In the genomic region with DNA sequence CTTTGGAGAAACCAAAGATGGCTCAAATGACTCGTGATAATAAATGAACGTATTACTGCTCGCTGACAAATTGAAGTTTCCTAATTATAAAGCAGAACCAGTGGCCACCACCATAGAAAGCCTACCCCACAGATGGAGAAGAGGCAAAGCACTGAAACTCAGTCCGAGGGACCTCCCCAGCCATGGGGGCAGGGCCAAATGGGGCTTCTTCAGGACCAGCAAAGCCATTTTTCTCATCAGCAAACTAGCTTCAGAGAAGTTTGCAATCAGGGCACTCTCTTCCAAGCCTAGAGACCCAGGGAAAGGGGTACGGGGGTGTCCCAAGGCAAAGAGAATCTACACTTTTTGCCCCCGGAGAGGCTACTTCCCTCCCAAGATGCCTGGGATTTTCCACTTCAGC, we compare ENCODE assay signal across 1 cellular context.
TF ChIP-seq lines count a peak whose summit lies in the region.

No MANE protein-coding gene starts in this region.

TF ChIP-seq in WTC11, 78 proteins besides CTCF, POLR2A, EP300 and RAD21 (continued from another document):
- TF ChIP-seq, protein P1, sequence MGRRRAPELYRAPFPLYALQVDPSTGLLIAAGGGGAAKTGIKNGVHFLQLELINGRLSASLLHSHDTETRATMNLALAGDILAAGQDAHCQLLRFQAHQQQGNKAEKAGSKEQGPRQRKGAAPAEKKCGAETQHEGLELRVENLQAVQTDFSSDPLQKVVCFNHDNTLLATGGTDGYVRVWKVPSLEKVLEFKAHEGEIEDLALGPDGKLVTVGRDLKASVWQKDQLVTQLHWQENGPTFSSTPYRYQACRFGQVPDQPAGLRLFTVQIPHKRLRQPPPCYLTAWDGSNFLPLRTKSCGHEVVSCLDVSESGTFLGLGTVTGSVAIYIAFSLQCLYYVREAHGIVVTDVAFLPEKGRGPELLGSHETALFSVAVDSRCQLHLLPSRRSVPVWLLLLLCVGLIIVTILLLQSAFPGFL (CRISPR knock-in tag; IDR thresholded peaks at IDR 0.05; ENCODE audit: borderline replicate concordance), result no peak
- TF ChIP-seq FOXP1 (CRISPR knock-in tag; IDR thresholded peaks at IDR 0.05; ENCODE audit: borderline replicate concordance) (no peak), FOXK1 (CRISPR knock-in tag; IDR thresholded peaks at IDR 0.05) (no peak)
- TF ChIP-seq, protein P2, sequence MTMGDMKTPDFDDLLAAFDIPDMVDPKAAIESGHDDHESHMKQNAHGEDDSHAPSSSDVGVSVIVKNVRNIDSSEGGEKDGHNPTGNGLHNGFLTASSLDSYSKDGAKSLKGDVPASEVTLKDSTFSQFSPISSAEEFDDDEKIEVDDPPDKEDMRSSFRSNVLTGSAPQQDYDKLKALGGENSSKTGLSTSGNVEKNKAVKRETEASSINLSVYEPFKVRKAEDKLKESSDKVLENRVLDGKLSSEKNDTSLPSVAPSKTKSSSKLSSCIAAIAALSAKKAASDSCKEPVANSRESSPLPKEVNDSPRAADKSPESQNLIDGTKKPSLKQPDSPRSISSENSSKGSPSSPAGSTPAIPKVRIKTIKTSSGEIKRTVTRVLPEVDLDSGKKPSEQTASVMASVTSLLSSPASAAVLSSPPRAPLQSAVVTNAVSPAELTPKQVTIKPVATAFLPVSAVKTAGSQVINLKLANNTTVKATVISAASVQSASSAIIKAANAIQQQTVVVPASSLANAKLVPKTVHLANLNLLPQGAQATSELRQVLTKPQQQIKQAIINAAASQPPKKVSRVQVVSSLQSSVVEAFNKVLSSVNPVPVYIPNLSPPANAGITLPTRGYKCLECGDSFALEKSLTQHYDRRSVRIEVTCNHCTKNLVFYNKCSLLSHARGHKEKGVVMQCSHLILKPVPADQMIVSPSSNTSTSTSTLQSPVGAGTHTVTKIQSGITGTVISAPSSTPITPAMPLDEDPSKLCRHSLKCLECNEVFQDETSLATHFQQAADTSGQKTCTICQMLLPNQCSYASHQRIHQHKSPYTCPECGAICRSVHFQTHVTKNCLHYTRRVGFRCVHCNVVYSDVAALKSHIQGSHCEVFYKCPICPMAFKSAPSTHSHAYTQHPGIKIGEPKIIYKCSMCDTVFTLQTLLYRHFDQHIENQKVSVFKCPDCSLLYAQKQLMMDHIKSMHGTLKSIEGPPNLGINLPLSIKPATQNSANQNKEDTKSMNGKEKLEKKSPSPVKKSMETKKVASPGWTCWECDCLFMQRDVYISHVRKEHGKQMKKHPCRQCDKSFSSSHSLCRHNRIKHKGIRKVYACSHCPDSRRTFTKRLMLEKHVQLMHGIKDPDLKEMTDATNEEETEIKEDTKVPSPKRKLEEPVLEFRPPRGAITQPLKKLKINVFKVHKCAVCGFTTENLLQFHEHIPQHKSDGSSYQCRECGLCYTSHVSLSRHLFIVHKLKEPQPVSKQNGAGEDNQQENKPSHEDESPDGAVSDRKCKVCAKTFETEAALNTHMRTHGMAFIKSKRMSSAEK (CRISPR knock-in tag; IDR thresholded peaks at IDR 0.05; ENCODE audit: borderline replicate concordance), result no peak
- TF ChIP-seq, protein P3, sequence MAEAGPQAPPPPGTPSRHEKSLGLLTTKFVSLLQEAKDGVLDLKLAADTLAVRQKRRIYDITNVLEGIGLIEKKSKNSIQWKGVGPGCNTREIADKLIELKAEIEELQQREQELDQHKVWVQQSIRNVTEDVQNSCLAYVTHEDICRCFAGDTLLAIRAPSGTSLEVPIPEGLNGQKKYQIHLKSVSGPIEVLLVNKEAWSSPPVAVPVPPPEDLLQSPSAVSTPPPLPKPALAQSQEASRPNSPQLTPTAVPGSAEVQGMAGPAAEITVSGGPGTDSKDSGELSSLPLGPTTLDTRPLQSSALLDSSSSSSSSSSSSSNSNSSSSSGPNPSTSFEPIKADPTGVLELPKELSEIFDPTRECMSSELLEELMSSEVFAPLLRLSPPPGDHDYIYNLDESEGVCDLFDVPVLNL (CRISPR knock-in tag; IDR thresholded peaks at IDR 0.05; ENCODE audit: borderline replicate concordance, low read depth), result no peak
- TF ChIP-seq, protein P4, sequence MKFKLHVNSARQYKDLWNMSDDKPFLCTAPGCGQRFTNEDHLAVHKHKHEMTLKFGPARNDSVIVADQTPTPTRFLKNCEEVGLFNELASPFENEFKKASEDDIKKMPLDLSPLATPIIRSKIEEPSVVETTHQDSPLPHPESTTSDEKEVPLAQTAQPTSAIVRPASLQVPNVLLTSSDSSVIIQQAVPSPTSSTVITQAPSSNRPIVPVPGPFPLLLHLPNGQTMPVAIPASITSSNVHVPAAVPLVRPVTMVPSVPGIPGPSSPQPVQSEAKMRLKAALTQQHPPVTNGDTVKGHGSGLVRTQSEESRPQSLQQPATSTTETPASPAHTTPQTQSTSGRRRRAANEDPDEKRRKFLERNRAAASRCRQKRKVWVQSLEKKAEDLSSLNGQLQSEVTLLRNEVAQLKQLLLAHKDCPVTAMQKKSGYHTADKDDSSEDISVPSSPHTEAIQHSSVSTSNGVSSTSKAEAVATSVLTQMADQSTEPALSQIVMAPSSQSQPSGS (CRISPR knock-in tag; IDR thresholded peaks at IDR 0.05; ENCODE audit: borderline replicate concordance, low read depth), result no peak
- TF ChIP-seq, protein P5, sequence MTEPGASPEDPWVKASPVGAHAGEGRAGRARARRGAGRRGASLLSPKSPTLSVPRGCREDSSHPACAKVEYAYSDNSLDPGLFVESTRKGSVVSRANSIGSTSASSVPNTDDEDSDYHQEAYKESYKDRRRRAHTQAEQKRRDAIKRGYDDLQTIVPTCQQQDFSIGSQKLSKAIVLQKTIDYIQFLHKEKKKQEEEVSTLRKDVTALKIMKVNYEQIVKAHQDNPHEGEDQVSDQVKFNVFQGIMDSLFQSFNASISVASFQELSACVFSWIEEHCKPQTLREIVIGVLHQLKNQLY (CRISPR knock-in tag; IDR thresholded peaks at IDR 0.05), result no peak
